Comparison of ENCODE assay signal across 1 cellular context in the genomic region with DNA sequence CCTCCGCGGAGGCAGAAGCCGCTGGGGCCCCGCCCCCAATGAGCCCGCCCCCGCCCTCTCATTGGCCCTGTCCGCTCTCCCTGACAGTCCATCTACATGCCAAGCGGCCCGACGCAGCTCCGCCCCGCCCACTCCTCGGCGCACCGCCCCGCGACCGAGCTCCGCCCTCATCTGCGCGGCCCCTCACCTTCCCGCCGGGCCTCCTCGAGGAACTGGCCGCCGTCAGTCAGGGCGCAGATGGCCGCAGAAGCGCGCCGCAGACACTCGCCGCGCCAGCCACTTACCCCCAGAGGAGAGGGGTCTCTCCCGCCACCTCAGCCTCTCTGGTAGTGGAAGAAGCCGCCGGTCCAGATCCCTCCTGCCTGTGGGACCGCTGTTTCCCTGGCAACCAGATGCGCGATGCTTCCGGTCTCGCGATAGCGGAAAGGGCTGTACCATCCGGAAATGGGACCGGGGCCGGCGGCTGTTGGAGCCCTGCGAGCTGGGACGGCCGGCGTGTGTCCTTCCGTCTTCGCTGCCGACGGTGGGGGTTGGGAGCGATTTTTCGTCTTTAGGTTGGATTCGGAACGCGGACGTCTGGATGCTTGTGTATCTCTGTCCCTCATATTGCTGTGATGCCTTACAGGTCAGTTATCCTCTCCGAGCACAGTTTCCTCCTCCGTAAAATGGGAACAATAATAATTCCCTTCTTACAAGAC.
TF ChIP-seq lines count a peak whose summit lies in the region.

A gene (minus strand): TSS at position 401 of the 698 bp plus-strand sequence. CDS start 6,317 bp downstream, outside the sequence.

TF ChIP-seq in K562, 482 proteins besides CTCF, POLR2A, EP300 and RAD21 (continued from another document and continues in another):
- TF ChIP-seq ZNF717 (CRISPR knock-in tag; IDR thresholded peaks at IDR 0.05) (no peak), ZSCAN29 (IDR thresholded peaks at IDR 0.05) (no peak; the same call in 1 of the 2 replicates), BMI1 (IDR thresholded peaks at IDR 0.05; ENCODE audit: low read length) (peak; percentile 78), SLC30A9 (CRISPR knock-in tag; IDR thresholded peaks at IDR 0.05) (no peak), CBX2 (IDR thresholded peaks at IDR 0.05; ENCODE audit: insufficient read depth, low read length, poor library complexity, severe bottlenecking) (no peak), DIDO1 (tag; IDR thresholded peaks at IDR 0.05; ENCODE audit: low read depth) (peak; percentile 64), NEUROD1 (IDR thresholded peaks at IDR 0.05; ENCODE audit: borderline replicate concordance, low read depth, low read length, partially characterized antibody) (peak; percentile 89), EP400 (IDR thresholded peaks at IDR 0.05) (peak; percentile 65), ZNF316 (IDR thresholded peaks at IDR 0.05) (no peak), BHLHE40 (IDR thresholded peaks at IDR 0.05; ENCODE audit: low read length) (peak; percentile 74), MAFF (IDR thresholded peaks at IDR 0.05; ENCODE audit: low read length) (peak; percentile 69; the same call in 1 of the 2 replicates), ARID1B (IDR thresholded peaks at IDR 0.05) (peak; percentile 6; the same call in 1 of the 2 replicates), MED1 (CRISPR knock-in tag; IDR thresholded peaks at IDR 0.05; ENCODE audit: borderline replicate concordance) (no peak), ETV6 (IDR thresholded peaks at IDR 0.05; ENCODE audit: borderline replicate concordance in 1 of 2, low read depth in 2 of 2, low read length in 1 of 2) (0 out of 4 replicates have a peak, but pooled peaks of 1 of the 2 experiments have one; percentile 7), ETV6 (CRISPR knock-in tag; IDR thresholded peaks at IDR 0.05; ENCODE audit: borderline replicate concordance) (no peak), MAFG (tag; conservative IDR thresholded peaks at IDR 0.05) (no peak), NUFIP1 (IDR thresholded peaks at IDR 0.05; ENCODE audit: partially characterized antibody) (peak; percentile 41), PHB (CRISPR knock-in tag; IDR thresholded peaks at IDR 0.05) (no peak), KDM5B (IDR thresholded peaks at IDR 0.05; ENCODE audit: insufficient replicate concordance, low read depth, low read length) (peak; percentile 87), POLR2B (IDR thresholded peaks at IDR 0.05; ENCODE audit: low read depth, partially characterized antibody) (peak; percentile 43), POU5F1 (IDR thresholded peaks at IDR 0.05; ENCODE audit: borderline replicate concordance, low read depth, low read length, partially characterized antibody) (no peak), MCM5 (IDR thresholded peaks at IDR 0.05; ENCODE audit: low read depth) (no peak), SOX6 (IDR thresholded peaks at IDR 0.05) (no peak), NR2C2 (CRISPR knock-in tag; IDR thresholded peaks at IDR 0.05) (no peak), NR2C2 (tag; IDR thresholded peaks at IDR 0.05) (no peak), SMAD4 (CRISPR knock-in tag; conservative IDR thresholded peaks at IDR 0.05) (peak; percentile 64), MTF1 (CRISPR knock-in tag; IDR thresholded peaks at IDR 0.05; ENCODE audit: borderline replicate concordance) (no peak), TRIM24 (IDR thresholded peaks at IDR 0.05) (0 out of 4 replicates have a peak, but pooled peaks of 1 of the 2 experiments have one; percentile 25), ARID2 (IDR thresholded peaks at IDR 0.05) (no peak), ZNF134 (CRISPR knock-in tag; conservative IDR thresholded peaks at IDR 0.05) (no peak), ZFP1 (CRISPR knock-in tag; IDR thresholded peaks at IDR 0.05) (no peak), HDAC3 (IDR thresholded peaks at IDR 0.05; ENCODE audit: borderline replicate concordance, partially characterized antibody) (peak; percentile 25), ZKSCAN8 (CRISPR knock-in tag; IDR thresholded peaks at IDR 0.05) (no peak), TAF15 (IDR thresholded peaks at IDR 0.05; ENCODE audit: low read depth, low read length) (no peak), SRSF1 (IDR thresholded peaks at IDR 0.05; ENCODE audit: low read depth, low read length) (no peak), GTF2E2 (tag; IDR thresholded peaks at IDR 0.05) (0 out of 2 replicates have a peak, but pooled peaks have one; percentile 32), POLR2AphosphoS2 (IDR thresholded peaks at IDR 0.05; ENCODE audit: low read length) (no peak), SIX5 (IDR thresholded peaks at IDR 0.05; ENCODE audit: borderline replicate concordance in 1 of 2, insufficient read depth in 1 of 2, low read depth in 1 of 2, low read length in 2 of 2) (peak; percentile 13 to 15; a peak in 2 of 4 replicates), OTX1 (CRISPR knock-in tag; IDR thresholded peaks at IDR 0.05) (no peak)
- TF ChIP-seq, protein P1, sequence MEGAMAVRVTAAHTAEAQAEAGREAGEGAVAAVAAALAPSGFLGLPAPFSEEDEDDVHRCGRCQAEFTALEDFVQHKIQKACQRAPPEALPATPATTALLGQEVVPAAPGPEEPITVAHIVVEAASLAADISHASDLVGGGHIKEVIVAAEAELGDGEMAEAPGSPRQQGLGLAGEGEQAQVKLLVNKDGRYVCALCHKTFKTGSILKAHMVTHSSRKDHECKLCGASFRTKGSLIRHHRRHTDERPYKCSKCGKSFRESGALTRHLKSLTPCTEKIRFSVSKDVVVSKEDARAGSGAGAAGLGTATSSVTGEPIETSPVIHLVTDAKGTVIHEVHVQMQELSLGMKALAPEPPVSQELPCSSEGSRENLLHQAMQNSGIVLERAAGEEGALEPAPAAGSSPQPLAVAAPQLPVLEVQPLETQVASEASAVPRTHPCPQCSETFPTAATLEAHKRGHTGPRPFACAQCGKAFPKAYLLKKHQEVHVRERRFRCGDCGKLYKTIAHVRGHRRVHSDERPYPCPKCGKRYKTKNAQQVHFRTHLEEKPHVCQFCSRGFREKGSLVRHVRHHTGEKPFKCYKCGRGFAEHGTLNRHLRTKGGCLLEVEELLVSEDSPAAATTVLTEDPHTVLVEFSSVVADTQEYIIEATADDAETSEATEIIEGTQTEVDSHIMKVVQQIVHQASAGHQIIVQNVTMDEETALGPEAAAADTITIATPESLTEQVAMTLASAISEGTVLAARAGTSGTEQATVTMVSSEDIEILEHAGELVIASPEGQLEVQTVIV (CRISPR knock-in tag; IDR thresholded peaks at IDR 0.05; ENCODE audit: borderline replicate concordance), result no peak
- TF ChIP-seq, protein P2, sequence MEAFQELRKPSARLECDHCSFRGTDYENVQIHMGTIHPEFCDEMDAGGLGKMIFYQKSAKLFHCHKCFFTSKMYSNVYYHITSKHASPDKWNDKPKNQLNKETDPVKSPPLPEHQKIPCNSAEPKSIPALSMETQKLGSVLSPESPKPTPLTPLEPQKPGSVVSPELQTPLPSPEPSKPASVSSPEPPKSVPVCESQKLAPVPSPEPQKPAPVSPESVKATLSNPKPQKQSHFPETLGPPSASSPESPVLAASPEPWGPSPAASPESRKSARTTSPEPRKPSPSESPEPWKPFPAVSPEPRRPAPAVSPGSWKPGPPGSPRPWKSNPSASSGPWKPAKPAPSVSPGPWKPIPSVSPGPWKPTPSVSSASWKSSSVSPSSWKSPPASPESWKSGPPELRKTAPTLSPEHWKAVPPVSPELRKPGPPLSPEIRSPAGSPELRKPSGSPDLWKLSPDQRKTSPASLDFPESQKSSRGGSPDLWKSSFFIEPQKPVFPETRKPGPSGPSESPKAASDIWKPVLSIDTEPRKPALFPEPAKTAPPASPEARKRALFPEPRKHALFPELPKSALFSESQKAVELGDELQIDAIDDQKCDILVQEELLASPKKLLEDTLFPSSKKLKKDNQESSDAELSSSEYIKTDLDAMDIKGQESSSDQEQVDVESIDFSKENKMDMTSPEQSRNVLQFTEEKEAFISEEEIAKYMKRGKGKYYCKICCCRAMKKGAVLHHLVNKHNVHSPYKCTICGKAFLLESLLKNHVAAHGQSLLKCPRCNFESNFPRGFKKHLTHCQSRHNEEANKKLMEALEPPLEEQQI (IDR thresholded peaks at IDR 0.05), result peak; percentile 81; the same call in 1 of the 2 replicates
- TF ChIP-seq, protein P3, sequence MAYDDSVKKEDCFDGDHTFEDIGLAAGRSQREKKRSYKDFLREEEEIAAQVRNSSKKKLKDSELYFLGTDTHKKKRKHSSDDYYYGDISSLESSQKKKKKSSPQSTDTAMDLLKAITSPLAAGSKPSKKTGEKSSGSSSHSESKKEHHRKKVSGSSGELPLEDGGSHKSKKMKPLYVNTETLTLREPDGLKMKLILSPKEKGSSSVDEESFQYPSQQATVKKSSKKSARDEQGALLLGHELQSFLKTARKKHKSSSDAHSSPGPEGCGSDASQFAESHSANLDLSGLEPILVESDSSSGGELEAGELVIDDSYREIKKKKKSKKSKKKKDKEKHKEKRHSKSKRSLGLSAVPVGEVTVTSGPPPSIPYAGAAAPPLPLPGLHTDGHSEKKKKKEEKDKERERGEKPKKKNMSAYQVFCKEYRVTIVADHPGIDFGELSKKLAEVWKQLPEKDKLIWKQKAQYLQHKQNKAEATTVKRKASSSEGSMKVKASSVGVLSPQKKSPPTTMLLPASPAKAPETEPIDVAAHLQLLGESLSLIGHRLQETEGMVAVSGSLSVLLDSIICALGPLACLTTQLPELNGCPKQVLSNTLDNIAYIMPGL (CRISPR knock-in tag; IDR thresholded peaks at IDR 0.05), result no peak
- TF ChIP-seq, protein P4, sequence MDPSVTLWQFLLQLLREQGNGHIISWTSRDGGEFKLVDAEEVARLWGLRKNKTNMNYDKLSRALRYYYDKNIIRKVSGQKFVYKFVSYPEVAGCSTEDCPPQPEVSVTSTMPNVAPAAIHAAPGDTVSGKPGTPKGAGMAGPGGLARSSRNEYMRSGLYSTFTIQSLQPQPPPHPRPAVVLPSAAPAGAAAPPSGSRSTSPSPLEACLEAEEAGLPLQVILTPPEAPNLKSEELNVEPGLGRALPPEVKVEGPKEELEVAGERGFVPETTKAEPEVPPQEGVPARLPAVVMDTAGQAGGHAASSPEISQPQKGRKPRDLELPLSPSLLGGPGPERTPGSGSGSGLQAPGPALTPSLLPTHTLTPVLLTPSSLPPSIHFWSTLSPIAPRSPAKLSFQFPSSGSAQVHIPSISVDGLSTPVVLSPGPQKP (CRISPR knock-in tag; IDR thresholded peaks at IDR 0.05), result no peak
- TF ChIP-seq, protein P5, sequence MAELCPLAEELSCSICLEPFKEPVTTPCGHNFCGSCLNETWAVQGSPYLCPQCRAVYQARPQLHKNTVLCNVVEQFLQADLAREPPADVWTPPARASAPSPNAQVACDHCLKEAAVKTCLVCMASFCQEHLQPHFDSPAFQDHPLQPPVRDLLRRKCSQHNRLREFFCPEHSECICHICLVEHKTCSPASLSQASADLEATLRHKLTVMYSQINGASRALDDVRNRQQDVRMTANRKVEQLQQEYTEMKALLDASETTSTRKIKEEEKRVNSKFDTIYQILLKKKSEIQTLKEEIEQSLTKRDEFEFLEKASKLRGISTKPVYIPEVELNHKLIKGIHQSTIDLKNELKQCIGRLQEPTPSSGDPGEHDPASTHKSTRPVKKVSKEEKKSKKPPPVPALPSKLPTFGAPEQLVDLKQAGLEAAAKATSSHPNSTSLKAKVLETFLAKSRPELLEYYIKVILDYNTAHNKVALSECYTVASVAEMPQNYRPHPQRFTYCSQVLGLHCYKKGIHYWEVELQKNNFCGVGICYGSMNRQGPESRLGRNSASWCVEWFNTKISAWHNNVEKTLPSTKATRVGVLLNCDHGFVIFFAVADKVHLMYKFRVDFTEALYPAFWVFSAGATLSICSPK (IDR thresholded peaks at IDR 0.05; ENCODE audit: borderline replicate concordance), result no peak
- TF ChIP-seq, protein P6, sequence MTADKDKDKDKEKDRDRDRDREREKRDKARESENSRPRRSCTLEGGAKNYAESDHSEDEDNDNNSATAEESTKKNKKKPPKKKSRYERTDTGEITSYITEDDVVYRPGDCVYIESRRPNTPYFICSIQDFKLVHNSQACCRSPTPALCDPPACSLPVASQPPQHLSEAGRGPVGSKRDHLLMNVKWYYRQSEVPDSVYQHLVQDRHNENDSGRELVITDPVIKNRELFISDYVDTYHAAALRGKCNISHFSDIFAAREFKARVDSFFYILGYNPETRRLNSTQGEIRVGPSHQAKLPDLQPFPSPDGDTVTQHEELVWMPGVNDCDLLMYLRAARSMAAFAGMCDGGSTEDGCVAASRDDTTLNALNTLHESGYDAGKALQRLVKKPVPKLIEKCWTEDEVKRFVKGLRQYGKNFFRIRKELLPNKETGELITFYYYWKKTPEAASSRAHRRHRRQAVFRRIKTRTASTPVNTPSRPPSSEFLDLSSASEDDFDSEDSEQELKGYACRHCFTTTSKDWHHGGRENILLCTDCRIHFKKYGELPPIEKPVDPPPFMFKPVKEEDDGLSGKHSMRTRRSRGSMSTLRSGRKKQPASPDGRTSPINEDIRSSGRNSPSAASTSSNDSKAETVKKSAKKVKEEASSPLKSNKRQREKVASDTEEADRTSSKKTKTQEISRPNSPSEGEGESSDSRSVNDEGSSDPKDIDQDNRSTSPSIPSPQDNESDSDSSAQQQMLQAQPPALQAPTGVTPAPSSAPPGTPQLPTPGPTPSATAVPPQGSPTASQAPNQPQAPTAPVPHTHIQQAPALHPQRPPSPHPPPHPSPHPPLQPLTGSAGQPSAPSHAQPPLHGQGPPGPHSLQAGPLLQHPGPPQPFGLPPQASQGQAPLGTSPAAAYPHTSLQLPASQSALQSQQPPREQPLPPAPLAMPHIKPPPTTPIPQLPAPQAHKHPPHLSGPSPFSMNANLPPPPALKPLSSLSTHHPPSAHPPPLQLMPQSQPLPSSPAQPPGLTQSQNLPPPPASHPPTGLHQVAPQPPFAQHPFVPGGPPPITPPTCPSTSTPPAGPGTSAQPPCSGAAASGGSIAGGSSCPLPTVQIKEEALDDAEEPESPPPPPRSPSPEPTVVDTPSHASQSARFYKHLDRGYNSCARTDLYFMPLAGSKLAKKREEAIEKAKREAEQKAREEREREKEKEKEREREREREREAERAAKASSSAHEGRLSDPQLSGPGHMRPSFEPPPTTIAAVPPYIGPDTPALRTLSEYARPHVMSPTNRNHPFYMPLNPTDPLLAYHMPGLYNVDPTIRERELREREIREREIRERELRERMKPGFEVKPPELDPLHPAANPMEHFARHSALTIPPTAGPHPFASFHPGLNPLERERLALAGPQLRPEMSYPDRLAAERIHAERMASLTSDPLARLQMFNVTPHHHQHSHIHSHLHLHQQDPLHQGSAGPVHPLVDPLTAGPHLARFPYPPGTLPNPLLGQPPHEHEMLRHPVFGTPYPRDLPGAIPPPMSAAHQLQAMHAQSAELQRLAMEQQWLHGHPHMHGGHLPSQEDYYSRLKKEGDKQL (CRISPR knock-in tag; IDR thresholded peaks at IDR 0.05; ENCODE audit: borderline replicate concordance), result no peak
- TF ChIP-seq, protein P7, sequence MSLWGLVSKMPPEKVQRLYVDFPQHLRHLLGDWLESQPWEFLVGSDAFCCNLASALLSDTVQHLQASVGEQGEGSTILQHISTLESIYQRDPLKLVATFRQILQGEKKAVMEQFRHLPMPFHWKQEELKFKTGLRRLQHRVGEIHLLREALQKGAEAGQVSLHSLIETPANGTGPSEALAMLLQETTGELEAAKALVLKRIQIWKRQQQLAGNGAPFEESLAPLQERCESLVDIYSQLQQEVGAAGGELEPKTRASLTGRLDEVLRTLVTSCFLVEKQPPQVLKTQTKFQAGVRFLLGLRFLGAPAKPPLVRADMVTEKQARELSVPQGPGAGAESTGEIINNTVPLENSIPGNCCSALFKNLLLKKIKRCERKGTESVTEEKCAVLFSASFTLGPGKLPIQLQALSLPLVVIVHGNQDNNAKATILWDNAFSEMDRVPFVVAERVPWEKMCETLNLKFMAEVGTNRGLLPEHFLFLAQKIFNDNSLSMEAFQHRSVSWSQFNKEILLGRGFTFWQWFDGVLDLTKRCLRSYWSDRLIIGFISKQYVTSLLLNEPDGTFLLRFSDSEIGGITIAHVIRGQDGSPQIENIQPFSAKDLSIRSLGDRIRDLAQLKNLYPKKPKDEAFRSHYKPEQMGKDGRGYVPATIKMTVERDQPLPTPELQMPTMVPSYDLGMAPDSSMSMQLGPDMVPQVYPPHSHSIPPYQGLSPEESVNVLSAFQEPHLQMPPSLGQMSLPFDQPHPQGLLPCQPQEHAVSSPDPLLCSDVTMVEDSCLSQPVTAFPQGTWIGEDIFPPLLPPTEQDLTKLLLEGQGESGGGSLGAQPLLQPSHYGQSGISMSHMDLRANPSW (CRISPR knock-in tag; IDR thresholded peaks at IDR 0.05), result 0 out of 2 replicates have a peak, but pooled peaks have one; percentile 65
